In genomic region chr11:75342966-75343870, GRCh38 we compare ENCODE assay signal across 8 cellular contexts. TPM values are rescaled to one million over a fixed set of nuclear protein-coding genes. Genes with fewer than 3 reads are reported as not detected.
DNase-seq lines count a peak whose midpoint lies in the region; ATAC-seq and TF ChIP-seq lines count a peak whose summit lies in the region.

No MANE protein-coding gene starts in this region.

- H3K4me3 ChIP-seq in lower lobe of right lung = peak overlapping the region; percentile 35
- H3K4me3 ChIP-seq in brain microvascular endothelial cell (ENCODE audit: low read depth, low read length) = no peak overlapping the region

- H3K36me3 Mint-ChIP-seq in activated CD8-positive, alpha-beta T cell treated with anti-CD3 and anti-CD28 coated beads for 36 hours (ENCODE audit: low read depth) = no peaks in the 10 kb centered on the region

- in situ Hi-C loops in brain microvascular endothelial cell (cut with HindIII; ENCODE audit: low pct_ligation_motif_present, low sequenced_read_pairs) = no loop called here

- no peak for TF ChIP-seq CTCF in C4-2B (conservative IDR thresholded peaks at IDR 0.05)
- no peak for TF ChIP-seq CTCF in activated CD8-positive, alpha-beta T cell treated with anti-CD3 and anti-CD28 coated beads for 36 hours (IDR thresholded peaks at IDR 0.05)
- TF ChIP-seq CTCF in lower lobe of right lung (IDR thresholded peaks at IDR 0.05) = no peak
- TF ChIP-seq CTCF in brain microvascular endothelial cell (IDR thresholded peaks at IDR 0.05; ENCODE audit: low read depth, low read length, missing control alignments) = no peak

- H3K4me3 Mint-ChIP-seq in activated CD8-positive, alpha-beta T cell treated with anti-CD3 and anti-CD28 coated beads for 36 hours = no peak overlapping the region

- H3K9me3 ChIP-seq in KOPT-K1 (ENCODE audit: insufficient read depth, low read length, poor library complexity, severe bottlenecking) (no peaks in the 10 kb centered on the region), lower lobe of right lung (no peaks in the 10 kb centered on the region)

- no peaks in the 10 kb centered on the region for H3K9me3 Mint-ChIP-seq in activated CD8-positive, alpha-beta T cell treated with anti-CD3 and anti-CD28 coated beads for 36 hours

- no peaks in the 10 kb centered on the region for H3K27me3 ChIP-seq in lower lobe of right lung (ENCODE audit: low read depth)
- H3K27me3 ChIP-seq in brain microvascular endothelial cell (replicated peaks) = no peaks in the 10 kb centered on the region

- POLR2A ChIA-PET in activated CD8-positive, alpha-beta T cell treated with anti-CD3 and anti-CD28 coated beads for 36 hours (lab: Charles Lee) = interaction anchor here (6.0 kb wide), 1 partner anchor 8 kb away, joined by 47 read pairs; the partner anchor contains the start of gene ARRB1

- no peak for DNase-seq in activated CD8-positive, alpha-beta T cell treated with anti-CD3 and anti-CD28 coated beads for 36 hours
- DNase-seq in lower lobe of right lung (peak; percentile 85), GM03348 (ENCODE audit: low spot score) (no peak), amniotic stem cell (lab: John Stamatoyannopoulos, UW) (no peak), brain microvascular endothelial cell (no peak)

- ATAC-seq in activated CD8-positive, alpha-beta T cell treated with anti-CD3 and anti-CD28 coated beads for 36 hours = no peak
- peak; percentile 78 to 82 for ATAC-seq in lower lobe of right lung
- ATAC-seq in HG03039 (IDR thresholded peaks at IDR 0.05; ENCODE audit: unreplicated experiment) = no peak

- H3K27ac ChIP-seq in C4-2B (peak overlapping the region; percentile 97), KOPT-K1 (ENCODE audit: low read depth, low read length, poor library complexity, severe bottlenecking) (peak overlapping the region; percentile 93), lower lobe of right lung (peak overlapping the region; percentile 86), brain microvascular endothelial cell (no peak overlapping the region)

- H3K36me3 ChIP-seq in KOPT-K1 (ENCODE audit: insufficient read depth, low read length) = no peaks in the 10 kb centered on the region
- peaks cover 7% of the 10 kb centered on the region for H3K36me3 ChIP-seq in lower lobe of right lung
- H3K36me3 ChIP-seq in brain microvascular endothelial cell (replicated peaks) = no peaks in the 10 kb centered on the region

- H3K4me1 Mint-ChIP-seq in activated CD8-positive, alpha-beta T cell treated with anti-CD3 and anti-CD28 coated beads for 36 hours (ENCODE audit: low read depth) = peaks cover 97% of the 10 kb centered on the region

- no peaks in the 10 kb centered on the region for H3K27me3 Mint-ChIP-seq in activated CD8-positive, alpha-beta T cell treated with anti-CD3 and anti-CD28 coated beads for 36 hours

- intact Hi-C loops in activated CD8-positive, alpha-beta T cell treated with anti-CD3 and anti-CD28 coated beads for 36 hours (cut with micrococcal nuclease) = no loop called here
- intact Hi-C loops in lower lobe of right lung (cut with DNase I) = no loop called here

- CTCF ChIA-PET in activated CD8-positive, alpha-beta T cell treated with anti-CD3 and anti-CD28 coated beads for 36 hours (lab: Charles Lee) = interaction anchor here (1.1 to 1.8 kb wide), 4 partner anchors 8 to 63 kb away, joined by 4 to 5 read pairs (median 4); partner anchors contain the start of gene ARRB1

- H3K27ac Mint-ChIP-seq in activated CD8-positive, alpha-beta T cell treated with anti-CD3 and anti-CD28 coated beads for 36 hours = peak overlapping the region; percentile 6

- peaks cover 100% of the 10 kb centered on the region for H3K4me1 ChIP-seq in lower lobe of right lung

RNA-seq across cellular contexts. Expression of gene ARRB1, which starts 8.2 kb away (rescaled TPM):
- 10 to 100 TPM; 16.2 to 18.8 TPM for total RNA-seq in activated CD8-positive, alpha-beta T cell treated with anti-CD3 and anti-CD28 coated beads for 36 hours
- 187 TPM for total RNA-seq in lower lobe of right lung

RNA-seq across cellular contexts. Expression of gene RPS3, which starts 56.1 kb away (rescaled TPM):
- total RNA-seq in activated CD8-positive, alpha-beta T cell treated with anti-CD3 and anti-CD28 coated beads for 36 hours = 1,000 to 10,000 TPM; 4,906 to 4,954 TPM
- 1,761 TPM for total RNA-seq in lower lobe of right lung

Comparison
In these comparisons a context has a peak if more than half of its experiments do, and no peak if none do; other contexts are left out.
1. ATAC-seq: peak in lower lobe of right lung (2 of 2); none in activated CD8-positive, alpha-beta T cell treated with anti-CD3 and anti-CD28 coated beads for 36 hours (single experiment) and HG03039 (single experiment).